Comparison of ENCODE assay signal across 8 cellular contexts in the genomic region with DNA sequence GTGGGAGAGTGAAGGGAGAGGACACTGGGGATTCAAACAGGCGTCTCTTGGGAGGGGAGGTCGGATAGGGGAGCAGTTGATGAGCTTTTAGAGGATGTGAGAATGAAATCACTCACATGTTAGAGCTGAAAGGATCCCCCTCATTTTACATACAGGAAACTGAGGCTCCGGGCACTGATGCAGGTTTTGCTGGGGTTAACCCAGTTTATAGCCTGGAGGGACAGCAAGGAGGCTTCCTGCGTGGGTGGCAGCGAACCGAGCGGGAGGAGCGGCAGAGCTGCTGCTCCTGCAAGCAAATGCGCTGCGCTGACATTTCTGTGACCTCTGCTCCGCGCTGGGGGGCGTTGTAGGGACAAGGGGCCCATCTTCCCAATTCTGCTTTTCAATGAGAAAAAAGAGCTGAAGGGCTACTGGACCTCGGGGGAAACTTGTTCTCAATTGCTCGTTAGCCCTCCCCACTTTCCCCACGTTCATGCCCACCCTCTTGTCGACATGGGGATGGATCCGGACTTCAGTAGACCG.
DNase-seq lines count a peak whose midpoint lies in the region; ATAC-seq and FAIRE-seq lines count a peak whose summit lies in the region.

No MANE protein-coding gene starts in this region.

- ATAC-seq in GM21825 (IDR thresholded peaks at IDR 0.05; ENCODE audit: unreplicated experiment), result peak; percentile 26

- no peak for FAIRE-seq in urothelium cell line (lab: Jason Lieb, UNC)

- DNase-seq in DMS53 (lab: John Stamatoyannopoulos, UW) (peak; percentile 32), DMS53 treated with DMSO at 0.1 percent for 48 hours (lab: John Stamatoyannopoulos, UW; ENCODE audit: unreplicated experiment) (no peak), RPMI8226 (peak; percentile 53), left kidney (ENCODE audit: low read depth, low spot score) (peak; percentile 30), GM19240 (ENCODE audit: insufficient read length, low spot score) (no peak), activated gamma-delta T cell treated with Interleukin-2 at 50 U/mL for 16 hours (no peak), urothelium cell line (ENCODE audit: low spot score) (no peak)

Comparison
In these comparisons a context has a peak if more than half of its experiments do, and no peak if none do; other contexts are left out.
1. DNase-seq: peak in DMS53 (single experiment), RPMI8226 (single experiment) and left kidney (single experiment); none in DMS53 treated with DMSO at 0.1 percent for 48 hours (single experiment), GM19240 (single experiment), activated gamma-delta T cell treated with Interleukin-2 at 50 U/mL for 16 hours (single experiment) and urothelium cell line (single experiment).